Comparison of ENCODE assay signal across 8 cellular contexts in the genomic region with DNA sequence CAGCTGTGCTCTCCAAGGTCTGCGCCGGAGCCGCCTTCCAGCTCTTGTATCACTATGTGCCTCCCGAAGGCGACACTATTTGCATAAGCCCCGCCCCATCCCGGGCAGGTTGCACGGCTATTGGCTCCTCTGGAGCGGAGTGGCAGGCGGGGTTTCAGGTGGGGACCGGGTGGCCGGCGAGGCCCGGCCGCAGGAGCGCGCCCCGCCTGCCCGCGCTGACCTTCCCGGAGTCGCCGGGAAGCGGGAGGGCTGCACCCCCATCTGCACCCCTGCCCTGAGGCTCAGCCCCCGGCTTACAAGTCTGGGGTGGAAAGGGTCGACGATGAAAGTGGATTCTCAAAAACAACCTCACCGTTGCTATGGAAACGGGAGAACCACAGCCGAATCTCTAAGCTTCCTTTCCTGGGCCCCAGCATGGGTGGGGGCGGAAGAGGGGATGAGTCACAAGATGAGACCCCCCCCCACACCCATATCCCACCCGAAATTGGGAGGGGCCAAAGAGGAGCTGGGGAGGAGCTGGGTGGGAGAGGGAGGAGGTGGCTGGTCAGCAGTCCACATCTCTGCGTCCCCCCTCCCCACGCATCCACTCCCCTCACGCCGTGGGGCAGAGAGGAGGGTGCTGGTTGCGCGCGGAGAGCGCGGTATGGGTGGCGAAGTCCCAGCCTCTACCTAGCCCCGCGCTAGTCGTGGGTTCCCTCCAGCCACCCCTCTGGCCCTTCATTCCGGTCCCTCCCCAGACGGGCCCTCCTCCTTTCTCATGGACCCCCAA. TPM values are rescaled to one million over a fixed set of nuclear protein-coding genes. Genes with fewer than 3 reads are reported as not detected.
DNase-seq lines count a peak whose midpoint lies in the region; ATAC-seq and TF ChIP-seq lines count a peak whose summit lies in the region.

A gene (minus strand): TSS at position 51 of the 769 bp plus-strand sequence. CDS start 6,830 bp downstream, outside the sequence.

- peaks cover 10% of the 10 kb centered on the region for H3K27me3 Mint-ChIP-seq in activated T-cell treated with anti-CD3 and anti-CD28 coated beads, Interleukin-2, amount 50 U/mL, for 4 hours (ENCODE audit: low read depth)

- H3F3A ChIP-seq in OCI-LY1 (ENCODE audit: insufficient read depth, low read length), result no peaks in the 10 kb centered on the region

- TF ChIP-seq EP300 in esophagus muscularis mucosa (IDR thresholded peaks at IDR 0.05), result no peak

- H3K27me3 ChIP-seq in BE2C (no peaks in the 10 kb centered on the region), HUES6 (ENCODE audit: control insufficient read depth, insufficient read depth, low read length) (peaks cover 100% of the 10 kb centered on the region), OCI-LY1 (ENCODE audit: insufficient read depth, low read length) (no peaks in the 10 kb centered on the region), esophagus muscularis mucosa (peaks cover 0 to 83% (median 38%) of the 10 kb centered on the region in 4 donors), muscle layer of duodenum (ENCODE audit: low read depth, low read length) (peaks cover 38% of the 10 kb centered on the region)

- H3K9me3 Mint-ChIP-seq in activated T-cell treated with anti-CD3 and anti-CD28 coated beads, Interleukin-2, amount 50 U/mL, for 4 hours, result no peaks in the 10 kb centered on the region

- H4K20me1 ChIP-seq in OCI-LY1 (ENCODE audit: insufficient read depth, low read length), result no peaks in the 10 kb centered on the region

- H3K4me3 ChIP-seq in BE2C (ENCODE audit: low read depth, low read length), result peak within 1 kb of the TSS; percentile 56
- H3K4me3 ChIP-seq in HUES6 (ENCODE audit: low read depth, low read length), result peak within 1 kb of the TSS; percentile 53
- H3K4me3 ChIP-seq in OCI-LY1 (ENCODE audit: low read depth, low read length, poor library complexity, severe bottlenecking), result peak within 1 kb of the TSS; percentile 53
- peak within 1 kb of the TSS; percentile 46 to 62 (median 48) for H3K4me3 ChIP-seq in esophagus muscularis mucosa
- peak within 1 kb of the TSS; percentile 24 to 62 for H3K4me3 ChIP-seq in muscle layer of duodenum (ENCODE audit: low read depth in 1 of 2, low read length in 2 of 2)

- 1% methylated on average over 13 of the region's 47 CpGs for WGBS in esophagus muscularis mucosa

- no peaks in the 10 kb centered on the region for H3K9me3 ChIP-seq in BE2C
- H3K9me3 ChIP-seq in HUES6 (ENCODE audit: control insufficient read depth, insufficient read depth, low read depth, low read length), result no peaks in the 10 kb centered on the region
- no peaks in the 10 kb centered on the region for H3K9me3 ChIP-seq in OCI-LY1 (ENCODE audit: low read length)
- no peaks in the 10 kb centered on the region for H3K9me3 ChIP-seq in esophagus muscularis mucosa
- H3K9me3 ChIP-seq in muscle layer of duodenum (ENCODE audit: control insufficient read depth in 1 of 2, low read length in 2 of 2), result no peaks in the 10 kb centered on the region

- no peaks in the 10 kb centered on the region for H3K4me1 ChIP-seq in BE2C
- H3K4me1 ChIP-seq in HUES6 (ENCODE audit: control insufficient read depth, insufficient read depth, low read length), result peaks cover 8% of the 10 kb centered on the region
- H3K4me1 ChIP-seq in OCI-LY1 (ENCODE audit: insufficient read depth, low read length, severe bottlenecking), result peaks cover 5% of the 10 kb centered on the region
- peaks cover 13 to 23% (median 21%) of the 10 kb centered on the region in 4 donors for H3K4me1 ChIP-seq in esophagus muscularis mucosa
- H3K4me1 ChIP-seq in muscle layer of duodenum (ENCODE audit: control insufficient read depth in 1 of 2, insufficient read depth in 2 of 2, low read length in 2 of 2), result peaks cover 0 to 21% of the 10 kb centered on the region in 2 donors

- peak within 1 kb of the TSS; percentile 80 for H3K4me3 Mint-ChIP-seq in activated T-cell treated with anti-CD3 and anti-CD28 coated beads, Interleukin-2, amount 50 U/mL, for 4 hours

- H2AFZ ChIP-seq in OCI-LY1 (ENCODE audit: low read length), result no peak within 1 kb of the TSS

- no peaks in the 10 kb centered on the region for H3K36me3 Mint-ChIP-seq in activated T-cell treated with anti-CD3 and anti-CD28 coated beads, Interleukin-2, amount 50 U/mL, for 4 hours (ENCODE audit: insufficient read depth)

- no peak within 1 kb of the TSS for H3K27ac ChIP-seq in HUES6 (ENCODE audit: low read depth, low read length)
- H3K27ac ChIP-seq in OCI-LY1 (ENCODE audit: low read depth, low read length, poor library complexity, severe bottlenecking), result no peak within 1 kb of the TSS
- H3K27ac ChIP-seq in esophagus muscularis mucosa (replicated peaks in 1 of 4), result no peak within 1 kb of the TSS
- no peak within 1 kb of the TSS for H3K27ac ChIP-seq in muscle layer of duodenum (ENCODE audit: low read length)

- peaks cover 42% of the 10 kb centered on the region for H3K4me1 Mint-ChIP-seq in activated T-cell treated with anti-CD3 and anti-CD28 coated beads, Interleukin-2, amount 50 U/mL, for 4 hours (ENCODE audit: low read depth)

- H3K79me2 ChIP-seq in OCI-LY1 (ENCODE audit: insufficient read depth, low read length), result no peaks in the 10 kb centered on the region

- H3K9me2 ChIP-seq in OCI-LY1 (ENCODE audit: low read depth, low read length), result no peaks in the 10 kb centered on the region

- H3K9ac ChIP-seq in HUES6 (ENCODE audit: low read length) (no peak within 1 kb of the TSS), OCI-LY1 (ENCODE audit: low read length) (no peak within 1 kb of the TSS)

- intact Hi-C loops in esophagus muscularis mucosa (cut with DNase I), result no loop called here

- DNase-seq in BE2C (peak; percentile 87), esophagus muscularis mucosa (ENCODE audit: extremely low spot score) (peak; percentile 94)
- DNase-seq in activated T-cell treated with anti-CD3 and anti-CD28 coated beads, Interleukin-2, amount 50 U/mL, for 4 hours, result peak; percentile 86
- peak; percentile 93 for DNase-seq in stimulated activated CD8-positive, alpha-beta memory T cell treated with anti-CD3 and anti-CD28 coated beads, Interleukin-4, amount 100 ng/mL, for 48 hours

- ATAC-seq in GM19463 (IDR thresholded peaks at IDR 0.05; ENCODE audit: unreplicated experiment), result peak; percentile 91
- peak; percentile 94 to 96 for ATAC-seq in activated T-cell treated with anti-CD3 and anti-CD28 coated beads, Interleukin-2, amount 50 U/mL, for 4 hours

- peak within 1 kb of the TSS; percentile 69 for H3K4me2 ChIP-seq in OCI-LY1 (ENCODE audit: low read length)

- no peak for TF ChIP-seq POLR2A in esophagus muscularis mucosa (IDR thresholded peaks at IDR 0.05; ENCODE audit: low read depth)

- H3K36me3 ChIP-seq in BE2C (no peaks in the 10 kb centered on the region), HUES6 (ENCODE audit: control insufficient read depth, insufficient read depth, low read length) (no peaks in the 10 kb centered on the region), OCI-LY1 (ENCODE audit: insufficient read depth, low read length) (no peaks in the 10 kb centered on the region), esophagus muscularis mucosa (no peaks in the 10 kb centered on the region), muscle layer of duodenum (ENCODE audit: control insufficient read depth in 1 of 2, insufficient read depth in 2 of 2, low read length in 2 of 2) (no peaks in the 10 kb centered on the region)

- no peak for TF ChIP-seq CTCF in BE2C (IDR thresholded peaks at IDR 0.05; ENCODE audit: low read depth, low read length)
- no peak for TF ChIP-seq CTCF in OCI-LY1 (IDR thresholded peaks at IDR 0.05; ENCODE audit: low read length)
- TF ChIP-seq CTCF in esophagus muscularis mucosa (IDR thresholded peaks at IDR 0.05), result no peak

RNA-seq across cellular contexts. Expression of the gene that starts here (rescaled TPM):
- polyA plus RNA-seq in BE2C (2012; ENCODE audit: insufficient read depth, insufficient read length, low read depth), result 2.5 TPM
- total RNA-seq in activated T-cell treated with anti-CD3 and anti-CD28 coated beads, Interleukin-2, amount 50 U/mL, for 4 hours, result under 1 TPM; 0.05 to 0.38 (median 0.33) TPM
- under 1 TPM in 2 of 4 donors, not detected in 2; 0.13 to 0.33 TPM for total RNA-seq in esophagus muscularis mucosa

Comparison
In these comparisons a context has a peak if more than half of its experiments do, and no peak if none do; other contexts are left out.
1. Peak in DNase-seq and ATAC-seq in activated T-cell treated with anti-CD3 and anti-CD28 coated beads, Interleukin-2, amount 50 U/mL, for 4 hours; RNA of the gene not detected or under 1 TPM.
2. Peak in DNase-seq and H3K4me3 ChIP-seq in esophagus muscularis mucosa; RNA of the gene not detected or under 1 TPM.